15 cellular contexts compared by ENCODE assay signal in the genomic region with DNA sequence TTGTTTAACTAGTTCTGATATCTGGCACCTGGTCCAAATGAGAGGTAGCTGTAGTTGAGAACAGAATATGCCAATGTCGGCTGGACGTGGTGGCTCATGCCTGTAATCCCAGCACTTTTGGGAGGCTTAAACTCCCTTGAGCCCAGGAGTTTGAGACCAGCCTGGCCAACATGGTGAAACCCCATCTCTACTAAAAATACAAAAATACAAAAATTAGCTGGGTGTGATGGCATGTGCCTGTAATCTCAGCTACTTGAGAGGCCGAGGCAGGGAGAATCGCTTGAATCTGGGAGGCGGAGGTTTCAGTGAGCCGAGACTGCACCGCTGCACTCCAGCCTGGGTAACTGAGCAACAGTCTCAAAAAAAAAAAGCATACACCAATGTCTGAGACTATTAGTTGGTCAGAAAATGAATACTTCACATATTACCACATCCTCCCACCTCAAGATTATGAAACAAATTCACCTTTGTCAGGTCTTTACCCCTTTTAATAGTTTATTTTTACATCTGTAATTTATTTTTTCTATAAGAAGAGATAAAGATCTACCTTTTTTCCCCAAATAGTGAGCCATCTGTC. TPM values are rescaled to one million over a fixed set of nuclear protein-coding genes. Genes with fewer than 3 reads are reported as not detected.
A peak's percentile ranks its signal among the peaks of the same experiment; 100 is the strongest.
DNase-seq lines count a peak whose midpoint lies in the region; ATAC-seq and TF ChIP-seq lines count a peak whose summit lies in the region.
"Had no signal": no experiment of that assay in that cellular context is flagged by ENCODE, and none has a peak within 500 bp of the region (broad histone marks: within the 10 kb centered on the region; RNA-seq: fewer than 3 reads in every experiment).

No MANE protein-coding gene starts in this region.

- H3K4me1 Mint-ChIP-seq in CD4-positive, alpha-beta T cell (ENCODE audit: low read depth): peaks cover 85% of the 10 kb centered on the region

- WGBS in mammary epithelial cell (ENCODE audit: low coverage, missing lambda C conversion rate): 95% methylated on average over 7 of the region's 7 CpGs

- no peak overlapping the region for H2AFZ ChIP-seq in mammary epithelial cell (ENCODE audit: low read depth, low read length)

- H4K20me1 ChIP-seq in mammary epithelial cell (ENCODE audit: insufficient read depth, low read length): no peaks in the 10 kb centered on the region

- no peaks in the 10 kb centered on the region for H3K27me3 Mint-ChIP-seq in CD4-positive, alpha-beta T cell

- DNase-seq in CD4-positive, alpha-beta T cell: peak in 1 of 10 experiments; percentile 9
- DNase-seq in T-helper 22 cell (ENCODE audit: low read depth) (peak; percentile 11), mucosa of descending colon (no peak), mammary epithelial cell (no peak), pons (ENCODE audit: low spot score) (no peak), caudate nucleus (lab: John Stamatoyannopoulos, UW) (no peak)
- DNase-seq: anterior cingulate cortex, heart left ventricle, NCI-H1417, NCI-H226, transverse colon had no signal

- no peaks in the 10 kb centered on the region for H3K9me3 Mint-ChIP-seq in CD4-positive, alpha-beta T cell

- H3K9ac ChIP-seq in mammary epithelial cell (ENCODE audit: insufficient read depth, low read length): no peak overlapping the region
- H3K9ac ChIP-seq: BLaER1 had no signal

- CTCF ChIA-PET in CD4-positive, alpha-beta T cell (lab: Charles Lee): interaction anchor here (1.7 kb wide), 1 partner anchor 38 kb away, joined by 6 read pairs; no protein-coding TSS in a partner anchor
- CTCF ChIA-PET in mammary epithelial cell (lab: Charles Lee; ENCODE audit: low non-redundant PET): no interaction called here

- H3K27ac Mint-ChIP-seq in CD4-positive, alpha-beta T cell: peak overlapping the region; percentile 80

- dilution Hi-C loops in mammary epithelial cell (cut with HindIII; ENCODE audit: low sequenced_read_pairs): no loop called here

- no TSS peak for BruUV-seq in mammary epithelial cell (replicated peaks; lab: Mats Ljungman, UMichigan)

- intact Hi-C loops in CD4-positive, alpha-beta T cell (cut with DNase I, micrococcal nuclease): loop anchor here (5.0 kb wide), 2 partner anchors 34 to 39 kb away; a partner anchor contains a TSS
- intact Hi-C loops in mucosa of descending colon (cut with DNase I, micrococcal nuclease) (no loop called here), mammary epithelial cell (cut with micrococcal nuclease) (no loop called here)

- peaks cover 86% of the 10 kb centered on the region for H3K79me2 ChIP-seq in mammary epithelial cell (ENCODE audit: insufficient read depth, low read length)

- no peak overlapping the region for H3K4me3 ChIP-seq in mucosa of descending colon
- H3K4me3 ChIP-seq in mammary epithelial cell (replicated peaks in 1 of 3; ENCODE audit: insufficient read depth in 1 of 3, low read depth in 2 of 3, low read length in 3 of 3): no peak overlapping the region
- H3K4me3 ChIP-seq: BLaER1, heart left ventricle, SJSA1, transverse colon had no signal

- POLR2A ChIA-PET in CD4-positive, alpha-beta T cell (lab: Charles Lee): interaction anchor here (0.6 kb wide), 1 partner anchor 10 kb away, joined by 3 read pairs; no protein-coding TSS in a partner anchor

- peak; percentile 70 for ATAC-seq in CD4-positive, alpha-beta T cell (ENCODE audit: poor library complexity)
- peak; percentile 54 for ATAC-seq in GM18907 (IDR thresholded peaks at IDR 0.05; ENCODE audit: unreplicated experiment)
- ATAC-seq in mucosa of descending colon: peak; percentile 36
- no peak for ATAC-seq in GM21360 (IDR thresholded peaks at IDR 0.05; ENCODE audit: unreplicated experiment)

- H3K9me3 ChIP-seq in CD4-positive, alpha-beta T cell (ENCODE audit: control insufficient read depth, low read length): no peaks in the 10 kb centered on the region
- no peaks in the 10 kb centered on the region for H3K9me3 ChIP-seq in mucosa of descending colon
- H3K9me3 ChIP-seq in mammary epithelial cell (replicated peaks; ENCODE audit: insufficient read depth, low read length): no peaks in the 10 kb centered on the region
- H3K9me3 ChIP-seq: heart left ventricle, SJSA1, transverse colon had no signal

- H3K27me3 ChIP-seq in CD4-positive, alpha-beta T cell (ENCODE audit: control insufficient read depth, insufficient read depth, low read length): no peaks in the 10 kb centered on the region
- H3K27me3 ChIP-seq in mammary epithelial cell (ENCODE audit: insufficient read depth, low read length): no peaks in the 10 kb centered on the region
- H3K27me3 ChIP-seq: BLaER1, heart left ventricle, SJSA1, transverse colon had no signal

- in situ Hi-C loops in mammary epithelial cell (cut with MboI; ENCODE audit: low sequenced_read_pairs in 2 of 2): no loop called here

- peak overlapping the region; percentile 76 for H3K4me3 Mint-ChIP-seq in CD4-positive, alpha-beta T cell

- peaks cover 86% of the 10 kb centered on the region for H3K36me3 Mint-ChIP-seq in CD4-positive, alpha-beta T cell (ENCODE audit: low read depth)

- H3K27ac ChIP-seq in CD4-positive, alpha-beta T cell (ENCODE audit: low read depth, low read length): peak overlapping the region; percentile 5
- H3K27ac ChIP-seq in mammary epithelial cell (ENCODE audit: insufficient read depth, low read depth, low read length): no peak overlapping the region
- no peak overlapping the region for H3K27ac ChIP-seq in caudate nucleus (ENCODE audit: low read depth, low read length)
- H3K27ac ChIP-seq: BLaER1, heart left ventricle, SJSA1, transverse colon had no signal

- no peak overlapping the region for H3K4me2 ChIP-seq in mammary epithelial cell (ENCODE audit: insufficient read depth, low read depth, low read length)
- H3K4me2 ChIP-seq: BLaER1 had no signal

- no peaks in the 10 kb centered on the region for H3K36me3 ChIP-seq in mucosa of descending colon (ENCODE audit: low read depth)
- H3K36me3 ChIP-seq in mammary epithelial cell (ENCODE audit: insufficient read depth, low read length): peaks cover 12% of the 10 kb centered on the region

- TF ChIP-seq CTCF in CD4-positive, alpha-beta T cell (IDR thresholded peaks at IDR 0.05): no peak
- no peak for TF ChIP-seq CTCF in mucosa of descending colon (IDR thresholded peaks at IDR 0.05)
- no peak for TF ChIP-seq CTCF in mammary epithelial cell (conservative IDR thresholded peaks at IDR 0.05 in 1 of 2, IDR thresholded peaks at IDR 0.05 in 1 of 2; ENCODE audit: extremely low read depth in 1 of 2, insufficient read depth in 1 of 2, low read depth in 1 of 2, low read length in 2 of 2)

- H3K4me1 ChIP-seq in mucosa of descending colon (ENCODE audit: low read depth) (peaks cover 4% of the 10 kb centered on the region), mammary epithelial cell (ENCODE audit: insufficient read depth, low read length) (no peaks in the 10 kb centered on the region)
- H3K4me1 ChIP-seq: BLaER1, SJSA1 had no signal

RNA-seq across cellular contexts. Expression of a gene that starts 38.8 kb away (rescaled TPM):
- total RNA-seq in CD4-positive, alpha-beta T cell: 100 to 1,000 TPM; 173 to 181 TPM
- 10 to 100 TPM; 33.7 to 47.9 (median 46.9) TPM for total RNA-seq in mucosa of descending colon
- total RNA-seq in mammary epithelial cell: 10 to 100 TPM; 22.9 to 24.5 TPM
- 16.3 TPM for polyA plus RNA-seq in mammary epithelial cell
- polyA minus RNA-seq in mammary epithelial cell: 33.0 TPM

Comparison
In these comparisons a context has a peak if more than half of its experiments do, and no peak if none do; other contexts are left out.
1. intact Hi-C loops: an anchor here in CD4-positive, alpha-beta T cell (5.0 kb wide); none called in mucosa of descending colon and mammary epithelial cell.